In genomic region chr2:71452565-71452964, GRCh38 we compare ENCODE assay signal across 8 cellular contexts. TPM values are rescaled to one million over a fixed set of nuclear protein-coding genes. Genes with fewer than 3 reads are reported as not detected.
DNase-seq lines count a peak whose midpoint lies in the region; ATAC-seq and TF ChIP-seq lines count a peak whose summit lies in the region.

No MANE protein-coding gene starts in this region.

- BruUV-seq in mammary epithelial cell (replicated peaks; lab: Mats Ljungman, UMichigan) = no TSS peak

- in situ Hi-C loops in mammary epithelial cell (cut with MboI; ENCODE audit: low sequenced_read_pairs in 2 of 2) = no loop called here

- H3K4me3 ChIP-seq in mammary epithelial cell (replicated peaks in 1 of 3; ENCODE audit: insufficient read depth in 1 of 3, low read depth in 2 of 3, low read length in 3 of 3) (no peak overlapping the region), uterus (no peak overlapping the region)

- no peaks in the 10 kb centered on the region for H4K20me1 ChIP-seq in mammary epithelial cell (ENCODE audit: insufficient read depth, low read length)

- no peak for TF ChIP-seq POLR2A in uterus (IDR thresholded peaks at IDR 0.05)

- intact Hi-C loops in mammary epithelial cell (cut with micrococcal nuclease) = loop anchor here (5.0 kb wide), 1 partner anchor 150 kb away; no protein-coding TSS in a partner anchor
- intact Hi-C loops in uterus (cut with DNase I; ENCODE audit: low total_unique reads) = no loop called here

- H3K36me3 ChIP-seq in mammary epithelial cell (ENCODE audit: insufficient read depth, low read length) (no peaks in the 10 kb centered on the region), uterus (no peaks in the 10 kb centered on the region)

- no peaks in the 10 kb centered on the region for H3K27me3 ChIP-seq in mammary epithelial cell (ENCODE audit: insufficient read depth, low read length)
- H3K27me3 ChIP-seq in uterus = peaks cover 0 to 4% of the 10 kb centered on the region in 2 donors

- DNase-seq in activated gamma-delta T cell treated with Interleukin-2 at 50 U/mL for 16 hours (peak; percentile 26), activated gamma-delta T cell (lab: John Stamatoyannopoulos, UW) (no peak), NCI-H510A (lab: John Stamatoyannopoulos, UW) (peak; percentile 70), mammary epithelial cell (peak; percentile 82), myocyte (ENCODE audit: low read depth) (peak; percentile 95), DMS79 (lab: John Stamatoyannopoulos, UW) (no peak), uterus (no peak)

- 15% methylated on average over 2 of the region's 2 CpGs for WGBS in mammary epithelial cell (ENCODE audit: low coverage, missing lambda C conversion rate)

- peak overlapping the region; percentile 96 for H3K4me2 ChIP-seq in mammary epithelial cell (ENCODE audit: insufficient read depth, low read depth, low read length)

- TF ChIP-seq CTCF in mammary epithelial cell (conservative IDR thresholded peaks at IDR 0.05 in 1 of 2, IDR thresholded peaks at IDR 0.05 in 1 of 2; ENCODE audit: extremely low read depth in 1 of 2, insufficient read depth in 1 of 2, low read depth in 1 of 2, low read length in 2 of 2) = peak in 1 of 2 donors; percentile 30
- TF ChIP-seq CTCF in uterus (IDR thresholded peaks at IDR 0.05) = no peak

- CTCF ChIA-PET in mammary epithelial cell (lab: Charles Lee; ENCODE audit: low non-redundant PET) = interaction anchor here (0.6 kb wide), 1 partner anchor 1127 kb away, joined by 3 read pairs; no protein-coding TSS in a partner anchor

- no peaks in the 10 kb centered on the region for H3K9me3 ChIP-seq in mammary epithelial cell (replicated peaks; ENCODE audit: insufficient read depth, low read length)
- H3K9me3 ChIP-seq in uterus = no peaks in the 10 kb centered on the region

- no peak overlapping the region for H2AFZ ChIP-seq in mammary epithelial cell (ENCODE audit: low read depth, low read length)

- H3K4me1 ChIP-seq in mammary epithelial cell (ENCODE audit: insufficient read depth, low read length) (peaks cover 36% of the 10 kb centered on the region), uterus (no peaks in the 10 kb centered on the region)

- H3K27ac ChIP-seq in mammary epithelial cell (ENCODE audit: insufficient read depth, low read depth, low read length) (no peak overlapping the region), uterus (no peak overlapping the region)

- dilution Hi-C loops in mammary epithelial cell (cut with HindIII; ENCODE audit: low sequenced_read_pairs) = no loop called here

- no peaks in the 10 kb centered on the region for H3K79me2 ChIP-seq in mammary epithelial cell (ENCODE audit: insufficient read depth, low read length)

- no peak overlapping the region for H3K9ac ChIP-seq in mammary epithelial cell (ENCODE audit: insufficient read depth, low read length)

- no peak for ATAC-seq in GM19397 (IDR thresholded peaks at IDR 0.05; ENCODE audit: unreplicated experiment)

RNA-seq across cellular contexts. Expression of gene DYSF, which starts 0.8 kb away (rescaled TPM):
- total RNA-seq in mammary epithelial cell (10 to 100 TPM; 18.3 to 46.5 TPM), myocyte (114 and 149 TPM in 2 replicates), uterus (10 to 100 TPM in 3 of 4 donors, 1 to 10 TPM in 1; 2.6 to 20.7 (median 12.7) TPM)
- 3.4 TPM for polyA plus RNA-seq in mammary epithelial cell
- 40.9 TPM for polyA minus RNA-seq in mammary epithelial cell
- 176 TPM for polyA plus RNA-seq in myocyte (2012)

Comparison
In these comparisons a context has a peak if more than half of its experiments do, and no peak if none do; other contexts are left out.
1. DNase-seq: peak in activated gamma-delta T cell treated with Interleukin-2 at 50 U/mL for 16 hours (single experiment), NCI-H510A (single experiment), mammary epithelial cell (single experiment) and myocyte (single experiment); none in activated gamma-delta T cell (single experiment), DMS79 (single experiment) and uterus (0 of 2).